Comparison of ENCODE assay signal across 10 cellular contexts in the genomic region with DNA sequence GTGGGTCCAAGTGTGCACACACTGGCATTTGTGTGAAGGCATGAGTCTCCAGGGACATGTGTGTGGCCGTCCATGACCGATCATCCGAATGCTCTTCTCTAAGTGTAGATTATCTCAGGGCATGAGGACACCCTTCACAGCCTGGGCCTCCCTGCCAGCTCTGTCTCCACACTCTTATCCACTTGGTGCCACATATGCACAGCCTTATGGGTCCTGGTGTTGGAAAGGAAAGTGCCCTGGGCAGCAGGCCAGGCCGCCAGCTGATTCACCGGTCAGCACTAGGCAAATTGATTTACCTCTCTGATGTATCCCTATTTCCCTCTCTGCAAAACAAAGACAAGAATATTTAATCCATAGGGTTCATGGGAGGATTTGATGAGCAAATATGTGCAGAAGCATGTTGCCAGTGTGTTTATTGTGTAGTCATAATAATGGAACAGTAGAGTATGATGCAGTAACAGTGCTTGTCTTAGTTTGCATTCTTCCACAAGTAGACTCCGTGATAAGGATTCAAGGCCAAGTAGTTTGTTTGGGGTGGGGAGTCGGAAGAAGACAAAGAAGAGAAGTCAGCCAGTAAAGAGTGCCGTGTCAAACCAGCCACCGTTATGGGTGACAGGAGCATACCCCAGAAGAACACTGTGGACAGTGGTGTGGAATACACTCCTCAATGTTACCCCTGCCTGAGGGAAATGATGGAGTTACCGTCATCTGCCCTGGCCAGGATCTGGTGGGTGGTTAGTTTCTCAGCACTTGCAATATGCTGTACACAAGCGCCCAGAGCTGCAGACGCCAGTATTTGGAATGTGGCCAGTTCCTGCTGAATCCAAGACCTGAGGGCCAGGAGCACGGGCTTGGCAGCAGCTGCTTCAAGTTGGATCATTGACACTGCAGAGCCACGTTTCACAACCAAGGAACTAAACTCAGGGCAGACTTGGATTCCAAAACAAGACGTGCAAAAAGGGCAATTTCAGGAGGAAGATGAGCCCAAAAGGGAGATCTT.
DNase-seq lines count a peak whose midpoint lies in the region; ATAC-seq and TF ChIP-seq lines count a peak whose summit lies in the region.
"Had no signal": no experiment of that assay in that cellular context is flagged by ENCODE, and none has a peak within 500 bp of the region (broad histone marks: within the 10 kb centered on the region; RNA-seq: fewer than 3 reads in every experiment).

No MANE protein-coding gene starts in this region.

- in situ Hi-C loops in GM13976 (cut with MboI; ENCODE audit: low sequenced_read_pairs, unreplicated experiment) = no loop called here

- DNase-seq in NCI-H1105 (lab: John Stamatoyannopoulos, UW) (peak; percentile 64), adrenal gland (peak; percentile 54 to 90 (median 78)), left cardiac atrium (peak; percentile 77), testis (peak; percentile 93), GM13976 (ENCODE audit: low spot score) (no peak), NCI-H146 treated with DMSO at 0.1 percent for 48 hours (lab: John Stamatoyannopoulos, UW; ENCODE audit: unreplicated experiment) (no peak), T1000 (lab: John Stamatoyannopoulos, UW) (no peak)
- DNase-seq: activated naive CD4-positive, alpha-beta T cell treated with anti-CD3 and anti-CD28 coated beads, Interleukin-2, amount 10 ng/mL, durations not matched to agents 7 days and 5 days had no signal

- H3K27ac ChIP-seq in adrenal gland (peak overlapping the region in 1 of 5 donors; percentile 13), testis (peak overlapping the region in 1 of 2 donors; percentile 19)
- H3K27ac ChIP-seq: epithelial cell of prostate had no signal

- no peak for TF ChIP-seq CTCF in adrenal gland (IDR thresholded peaks at IDR 0.05)
- no peak for TF ChIP-seq CTCF in testis (IDR thresholded peaks at IDR 0.05)
- TF ChIP-seq CTCF in GM13976 (IDR thresholded peaks at IDR 0.05; ENCODE audit: borderline replicate concordance, control extremely low read depth, extremely low read depth, insufficient read depth, missing control alignments) = no peak

- intact Hi-C loops in adrenal gland (cut with DNase I) (no loop called here), left cardiac atrium (cut with DNase I) (no loop called here), testis (cut with DNase I; ENCODE audit: low total_unique reads) (no loop called here)

- no peaks in the 10 kb centered on the region for H3K27me3 ChIP-seq in adrenal gland
- no peaks in the 10 kb centered on the region for H3K27me3 ChIP-seq in testis

- WGBS in adrenal gland, 4 donors = 41 to 52% (median 43%) methylated on average over 14 to 15 of the region's 15 CpGs
- 38 to 39% methylated on average over 15 of the region's 15 CpGs for WGBS in testis, 2 donors

- peak; percentile 87 to 90 for ATAC-seq in left cardiac atrium
- no peak for ATAC-seq in GM19035 (IDR thresholded peaks at IDR 0.05; ENCODE audit: unreplicated experiment)

- TF ChIP-seq POLR2A in adrenal gland (IDR thresholded peaks at IDR 0.05) = no peak
- TF ChIP-seq POLR2A in testis (IDR thresholded peaks at IDR 0.05) = no peak

- H3K4me1 ChIP-seq in adrenal gland (replicated peaks in 1 of 2) (peaks cover 0 to 11% of the 10 kb centered on the region in 2 donors), testis (peaks cover 20% of the 10 kb centered on the region)

- H3K9me3 ChIP-seq in adrenal gland (replicated peaks in 1 of 3) (no peaks in the 10 kb centered on the region), testis (no peaks in the 10 kb centered on the region)

- no peaks in the 10 kb centered on the region for H3K36me3 ChIP-seq in adrenal gland (replicated peaks in 1 of 2)
- H3K36me3 ChIP-seq in testis (ENCODE audit: low read depth, missing control alignments) = no peaks in the 10 kb centered on the region

- no peak overlapping the region for H3K4me3 ChIP-seq in adrenal gland
- no peak overlapping the region for H3K4me3 ChIP-seq in testis

Comparison
In these comparisons a context has a peak if more than half of its experiments do, and no peak if none do; other contexts are left out.
1. DNase-seq: peak in NCI-H1105 (single experiment), adrenal gland (7 of 7), left cardiac atrium (single experiment) and testis (single experiment); none in GM13976 (single experiment), NCI-H146 treated with DMSO at 0.1 percent for 48 hours (single experiment) and T1000 (single experiment).